Comparison of ENCODE assay signal across 8 cellular contexts in genomic region chr5:139459451-139459934, GRCh38. TPM values are rescaled to one million over a fixed set of nuclear protein-coding genes. Genes with fewer than 3 reads are reported as not detected.
DNase-seq lines count a peak whose midpoint lies in the region; ATAC-seq and TF ChIP-seq lines count a peak whose summit lies in the region.

No MANE protein-coding gene starts in this region.

- no peaks in the 10 kb centered on the region for H3K4me1 ChIP-seq in prostate gland (replicated peaks)

- 59% methylated on average over 8 of the region's 8 CpGs for WGBS in prostate gland

- intact Hi-C loops in prostate gland (cut with DNase I) = no loop called here

- H3K27me3 Mint-ChIP-seq in activated naive CD8-positive, alpha-beta T cell treated with anti-CD3 and anti-CD28 coated beads, Interleukin-2, amount 10 ng/mL, durations not matched to agents 7 days and 5 days = peaks cover 16% of the 10 kb centered on the region
- peaks cover 11% of the 10 kb centered on the region for H3K27me3 Mint-ChIP-seq in nephron progenitor cell (ENCODE audit: low read depth, poor library complexity)

- peak; percentile 68 for DNase-seq in GM13976 (ENCODE audit: low spot score)
- DNase-seq in activated naive CD8-positive, alpha-beta T cell treated with anti-CD3 and anti-CD28 coated beads, Interleukin-2, amount 10 ng/mL, durations not matched to agents 7 days and 5 days = no peak
- no peak for DNase-seq in nephron progenitor cell
- DNase-seq in hypothalamus (lab: John Stamatoyannopoulos, UW) = no peak
- DNase-seq in SW 1271 (lab: John Stamatoyannopoulos, UW) = no peak
- no peak for DNase-seq in NCI-H82 (lab: John Stamatoyannopoulos, UW)
- DNase-seq in prostate gland (ENCODE audit: low spot score) = no peak

- no peaks in the 10 kb centered on the region for H3K9me3 Mint-ChIP-seq in activated naive CD8-positive, alpha-beta T cell treated with anti-CD3 and anti-CD28 coated beads, Interleukin-2, amount 10 ng/mL, durations not matched to agents 7 days and 5 days
- no peaks in the 10 kb centered on the region for H3K9me3 Mint-ChIP-seq in nephron progenitor cell

- H3K27me3 ChIP-seq in prostate gland (replicated peaks; ENCODE audit: insufficient read depth) = no peaks in the 10 kb centered on the region

- no peak overlapping the region for H3K4me3 ChIP-seq in prostate gland

- H3K36me3 ChIP-seq in prostate gland = no peaks in the 10 kb centered on the region

- no peak overlapping the region for H3K4me3 Mint-ChIP-seq in activated naive CD8-positive, alpha-beta T cell treated with anti-CD3 and anti-CD28 coated beads, Interleukin-2, amount 10 ng/mL, durations not matched to agents 7 days and 5 days
- H3K4me3 Mint-ChIP-seq in nephron progenitor cell = no peak overlapping the region

- peak overlapping the region; percentile 56 for H3K27ac Mint-ChIP-seq in activated naive CD8-positive, alpha-beta T cell treated with anti-CD3 and anti-CD28 coated beads, Interleukin-2, amount 10 ng/mL, durations not matched to agents 7 days and 5 days
- peak overlapping the region; percentile 27 for H3K27ac Mint-ChIP-seq in nephron progenitor cell

- no peak overlapping the region for H3K27ac ChIP-seq in prostate gland

- no peaks in the 10 kb centered on the region for H3K36me3 Mint-ChIP-seq in activated naive CD8-positive, alpha-beta T cell treated with anti-CD3 and anti-CD28 coated beads, Interleukin-2, amount 10 ng/mL, durations not matched to agents 7 days and 5 days
- no peaks in the 10 kb centered on the region for H3K36me3 Mint-ChIP-seq in nephron progenitor cell (ENCODE audit: low read depth)

- POLR2A ChIA-PET in activated naive CD8-positive, alpha-beta T cell treated with anti-CD3 and anti-CD28 coated beads, Interleukin-2, amount 10 ng/mL, durations not matched to agents 7 days and 5 days (lab: Charles Lee) = interaction anchor here (1.5 to 2.6 kb wide), 5 partner anchors 11 to 37 kb away, joined by 3 to 19 read pairs (median 8); partner anchors contain the start of genes DNAJC18, SMIM33 and STING1

- TF ChIP-seq CTCF in GM13976 (IDR thresholded peaks at IDR 0.05; ENCODE audit: borderline replicate concordance, control extremely low read depth, extremely low read depth, insufficient read depth, missing control alignments) (no peak), nephron progenitor cell (IDR thresholded peaks at IDR 0.05) (no peak), prostate gland (IDR thresholded peaks at IDR 0.05) (no peak)

- in situ Hi-C loops in GM13976 (cut with MboI; ENCODE audit: low sequenced_read_pairs, unreplicated experiment) = no loop called here

- TF ChIP-seq POLR2A in prostate gland (IDR thresholded peaks at IDR 0.05) = no peak

- no peaks in the 10 kb centered on the region for H3K9me3 ChIP-seq in prostate gland

- H3K4me1 Mint-ChIP-seq in activated naive CD8-positive, alpha-beta T cell treated with anti-CD3 and anti-CD28 coated beads, Interleukin-2, amount 10 ng/mL, durations not matched to agents 7 days and 5 days = peaks cover 34% of the 10 kb centered on the region
- peaks cover 34% of the 10 kb centered on the region for H3K4me1 Mint-ChIP-seq in nephron progenitor cell

- peak; percentile 38 for ATAC-seq in HG02571 (IDR thresholded peaks at IDR 0.05; ENCODE audit: unreplicated experiment)
- ATAC-seq in activated naive CD8-positive, alpha-beta T cell treated with anti-CD3 and anti-CD28 coated beads, Interleukin-2, amount 10 ng/mL, durations not matched to agents 7 days and 5 days (ENCODE audit: low read depth) = no peak

RNA-seq across cellular contexts. Expression of gene ECSCR, which starts 3.0 kb away (rescaled TPM):
- not detected for total RNA-seq in activated naive CD8-positive, alpha-beta T cell treated with anti-CD3 and anti-CD28 coated beads, Interleukin-2, amount 10 ng/mL, durations not matched to agents 7 days and 5 days
- total RNA-seq in prostate gland = 1 to 10 TPM; 5.3 to 6.7 TPM

RNA-seq across cellular contexts. Expression of gene SMIM33, which starts 11.3 kb away (rescaled TPM):
- total RNA-seq in activated naive CD8-positive, alpha-beta T cell treated with anti-CD3 and anti-CD28 coated beads, Interleukin-2, amount 10 ng/mL, durations not matched to agents 7 days and 5 days = under 1 TPM; 0.34 to 0.44 TPM
- not detected for total RNA-seq in prostate gland

RNA-seq across cellular contexts. Expression of gene DNAJC18, which starts 20.2 kb away (rescaled TPM):
- total RNA-seq in activated naive CD8-positive, alpha-beta T cell treated with anti-CD3 and anti-CD28 coated beads, Interleukin-2, amount 10 ng/mL, durations not matched to agents 7 days and 5 days = 1 to 10 TPM; 4.2 to 5.7 TPM
- 10 to 100 TPM in 1 of 2 donors, 1 to 10 TPM in 1; 7.3 to 11.5 TPM for total RNA-seq in prostate gland

RNA-seq across cellular contexts. Expression of gene STING1, which starts 23.1 kb away (rescaled TPM):
- total RNA-seq in activated naive CD8-positive, alpha-beta T cell treated with anti-CD3 and anti-CD28 coated beads, Interleukin-2, amount 10 ng/mL, durations not matched to agents 7 days and 5 days = 10 to 100 TPM; 63.6 to 68.4 TPM
- total RNA-seq in prostate gland = 10 to 100 TPM; 33.8 to 59.1 TPM

RNA-seq across cellular contexts. Expression of gene SPATA24, which starts 55.6 kb away (rescaled TPM):
- total RNA-seq in activated naive CD8-positive, alpha-beta T cell treated with anti-CD3 and anti-CD28 coated beads, Interleukin-2, amount 10 ng/mL, durations not matched to agents 7 days and 5 days = 1 to 10 TPM; 6.3 to 6.4 TPM
- total RNA-seq in prostate gland = 10 to 100 TPM in 1 of 2 donors, 1 to 10 TPM in 1; 4.4 to 27.3 TPM

Comparison
In these comparisons a context has a peak if more than half of its experiments do, and no peak if none do; other contexts are left out.
1. RNA of gene ECSCR, which starts 3.0 kb away (total RNA-seq): 5.3 to 6.7 TPM in prostate gland; not detected in activated naive CD8-positive, alpha-beta T cell treated with anti-CD3 and anti-CD28 coated beads, Interleukin-2, amount 10 ng/mL, durations not matched to agents 7 days and 5 days; every median in the first group is over 4 times any median in the second.